ENCODE assay signal across 20 cellular contexts in genomic region chr1:207898260-207898659, GRCh38. TPM values are rescaled to one million over a fixed set of nuclear protein-coding genes. Genes with fewer than 3 reads are reported as not detected.
"Had no signal": no experiment of that assay in that cellular context is flagged by ENCODE, and none has a peak within 500 bp of the region (broad histone marks: within the 10 kb centered on the region; RNA-seq: fewer than 3 reads in every experiment).

No MANE protein-coding gene starts in this region.

- H3K36me3 ChIP-seq: ovary, sigmoid colon, SJCRH30, thyroid gland had no signal

- H3K27ac ChIP-seq: ovary, SJCRH30, thyroid gland had no signal

- ATAC-seq: activated T-helper 17 cell treated with anti-CD3 and anti-CD28 coated beads, Interleukin-2, amount 50 U/mL, for 72 hours; naive thymus-derived CD8-positive, alpha-beta T cell; WTC11 had no signal

- H3K4me3 ChIP-seq: ovary, sigmoid colon, SJCRH30, smooth muscle cell, thyroid gland had no signal

- H3K4me1 ChIP-seq: SJCRH30 had no signal

- H3K27me3 ChIP-seq: ovary, sigmoid colon, SJCRH30, thyroid gland had no signal

- DNase-seq: activated naive CD4-positive, alpha-beta T cell; activated naive CD8-positive, alpha-beta T cell treated with anti-CD3 and anti-CD28 coated beads for 36 hours; activated T-cell treated with anti-CD3 and anti-CD28 coated beads, Interleukin-2, amount 50 U/mL, for 24 hours; effector CD4-positive, alpha-beta T cell; erythroblast; kidney; mammary epithelial cell; naive thymus-derived CD8-positive, alpha-beta T cell; sigmoid colon; SJCRH30; stimulated activated CD4-positive, alpha-beta T cell treated with anti-CD3 and anti-CD28 coated beads, Interleukin-15, amount 100 ng/mL, for 24 hours; stimulated activated CD4-positive, alpha-beta T cell treated with anti-CD3 and anti-CD28 coated beads, Interleukin-2, amount 100 ng/mL, for 48 hours; stimulated activated naive CD4-positive, alpha-beta T cell; T-helper 1 cell; T-helper 9 cell; thyroid gland had no signal

- H3K9me3 ChIP-seq: ovary, sigmoid colon, SJCRH30, thyroid gland had no signal

RNA-seq across cellular contexts. Expression of gene CD34, which starts 12.7 kb away (rescaled TPM):
- total RNA-seq: mammary epithelial cell; naive thymus-derived CD8-positive, alpha-beta T cell; smooth muscle cell had no signal
- polyA plus RNA-seq: naive thymus-derived CD8-positive, alpha-beta T cell; smooth muscle cell had no signal
